In genomic region chr12:11500222-11500860, GRCh38 we compare ENCODE assay signal across 8 cellular contexts.
DNase-seq lines count a peak whose midpoint lies in the region; ATAC-seq, FAIRE-seq and TF ChIP-seq lines count a peak whose summit lies in the region.

No MANE protein-coding gene starts in this region.

- 19% methylated on average over 40 of the region's 59 CpGs for WGBS in A549 (ENCODE audit: missing lambda C conversion rate)

- H3K9ac ChIP-seq in NT2/D1 (ENCODE audit: insufficient read length, low read depth), result no peak overlapping the region

- H3K9me3 ChIP-seq in A549 (0 out of 3 replicates have a peak, but pooled peaks cover 10% of the 10 kb centered on the region), NT2/D1 (ENCODE audit: insufficient read depth, low read length) (no peaks in the 10 kb centered on the region)
- no peaks in the 10 kb centered on the region for H3K9me3 ChIP-seq in naive thymus-derived CD4-positive, alpha-beta T cell (ENCODE audit: control insufficient read depth in 2 of 3, low read length in 3 of 3)

- no peaks in the 10 kb centered on the region for H3K9me3 Mint-ChIP-seq in activated T-helper 1 cell treated with anti-CD3 and anti-CD28 coated beads, Interleukin-12 subunit alpha, Interleukin-12 subunit beta, Interleukin-2, Interleukin-4 antibody, amounts not matched to agents 30 ng/mL and 10 ng/mL and 1 ng/mL, durations not matched to agents 14 hours and 24 hours and 36 hours
- H3K9me3 Mint-ChIP-seq in naive thymus-derived CD4-positive, alpha-beta T cell, result peaks cover 0 to 13% (median 4%) of the 10 kb centered on the region in 11 donors

- H3K27me3 ChIP-seq in NT2/D1 (ENCODE audit: insufficient read depth, insufficient read length), result peaks cover 72% of the 10 kb centered on the region
- H3K27me3 ChIP-seq in naive thymus-derived CD4-positive, alpha-beta T cell (ENCODE audit: control insufficient read depth in 2 of 2, insufficient read depth in 2 of 2, low read length in 2 of 2), result no peaks in the 10 kb centered on the region

- DNase-seq in A549 (ENCODE audit: low read depth in 1 of 2, low spot score in 1 of 2), result peak; percentile 49 to 52
- DNase-seq in NT2/D1 (ENCODE audit: low read depth, low spot score), result peak; percentile 98
- peak; percentile 72 for DNase-seq in activated T-helper 1 cell treated with anti-CD3 and anti-CD28 coated beads, Interleukin-12 subunit alpha, Interleukin-12 subunit beta, Interleukin-2, Interleukin-4 antibody, amounts not matched to agents 30 ng/mL and 10 ng/mL and 1 ng/mL, durations not matched to agents 14 hours and 24 hours and 36 hours (ENCODE audit: low spot score)
- DNase-seq in fibroblast of mammary gland (ENCODE audit: low read depth), result peak; percentile 54
- peak; percentile 63 to 89 (median 76) for DNase-seq in naive thymus-derived CD4-positive, alpha-beta T cell
- DNase-seq in stimulated activated CD8-positive, alpha-beta memory T cell treated with anti-CD3 and anti-CD28 coated beads, Interleukin-7, amount 100 ng/mL, for 48 hours (ENCODE audit: extremely low read depth in 1 of 2, low read depth in 1 of 2), result peak; percentile 48 to 50

- H3K4me3 ChIP-seq in A549 (no peak overlapping the region), NT2/D1 (ENCODE audit: insufficient read length, low read depth) (peak overlapping the region; percentile 26), fibroblast of mammary gland (ENCODE audit: control insufficient read depth, low read depth, low read length) (no peak overlapping the region)
- no peak overlapping the region for H3K4me3 ChIP-seq in naive thymus-derived CD4-positive, alpha-beta T cell (ENCODE audit: low read length)

- no peaks in the 10 kb centered on the region for H3K4me1 ChIP-seq in A549
- H3K4me1 ChIP-seq in NT2/D1 (ENCODE audit: insufficient read depth, insufficient read length), result peaks cover 10% of the 10 kb centered on the region
- H3K4me1 ChIP-seq in naive thymus-derived CD4-positive, alpha-beta T cell (ENCODE audit: control insufficient read depth in 2 of 2, insufficient read depth in 2 of 2, low read length in 2 of 2), result no peaks in the 10 kb centered on the region

- POLR2A ChIA-PET in A549 (lab: Yijun Ruan, JAX), result no interaction called here
- POLR2A ChIA-PET in naive thymus-derived CD4-positive, alpha-beta T cell (lab: Charles Lee), result interaction anchor here (1.1 kb wide), 1 partner anchor 56 kb away, joined by 4 read pairs; no protein-coding TSS in a partner anchor

- H3K36me3 ChIP-seq in NT2/D1 (ENCODE audit: insufficient read depth, insufficient read length, low read length), result no peaks in the 10 kb centered on the region
- no peaks in the 10 kb centered on the region for H3K36me3 ChIP-seq in naive thymus-derived CD4-positive, alpha-beta T cell (ENCODE audit: control insufficient read depth in 2 of 3, insufficient read depth in 3 of 3, low read length in 3 of 3)

- CTCF ChIA-PET in A549 (lab: Yijun Ruan, JAX), result interaction anchor here (0.6 to 1.7 kb wide), 3 partner anchors 9 to 19 kb away, joined by 3 to 5 read pairs (median 3); no protein-coding TSS in a partner anchor
- CTCF ChIA-PET in naive thymus-derived CD4-positive, alpha-beta T cell (lab: Charles Lee), result interaction anchor here (0.6 to 1.0 kb wide), 2 partner anchors 53 to 82 kb away, joined by 3 read pairs; no protein-coding TSS in a partner anchor

- H3K4me1 Mint-ChIP-seq in activated T-helper 1 cell treated with anti-CD3 and anti-CD28 coated beads, Interleukin-12 subunit alpha, Interleukin-12 subunit beta, Interleukin-2, Interleukin-4 antibody, amounts not matched to agents 30 ng/mL and 10 ng/mL and 1 ng/mL, durations not matched to agents 14 hours and 24 hours and 36 hours (ENCODE audit: low read depth), result no peaks in the 10 kb centered on the region
- peaks cover 0 to 6% (median 0%) of the 10 kb centered on the region in 7 donors for H3K4me1 Mint-ChIP-seq in naive thymus-derived CD4-positive, alpha-beta T cell

- H3K27ac Mint-ChIP-seq in activated T-helper 1 cell treated with anti-CD3 and anti-CD28 coated beads, Interleukin-12 subunit alpha, Interleukin-12 subunit beta, Interleukin-2, Interleukin-4 antibody, amounts not matched to agents 30 ng/mL and 10 ng/mL and 1 ng/mL, durations not matched to agents 14 hours and 24 hours and 36 hours, result no peak overlapping the region
- peak overlapping the region in 5 of 9 donors; percentile 26 to 60 (median 38) for H3K27ac Mint-ChIP-seq in naive thymus-derived CD4-positive, alpha-beta T cell

- peak overlapping the region; percentile 37; the same call in 2 of the 3 replicates for H3K4me2 ChIP-seq in A549

- no peak for TF ChIP-seq EP300 in A549 (IDR thresholded peaks at IDR 0.05)

- FAIRE-seq in A549 (lab: Jason Lieb, UNC), result no peak

- H3K27ac ChIP-seq in A549, result no peak overlapping the region
- no peak overlapping the region for H3K27ac ChIP-seq in naive thymus-derived CD4-positive, alpha-beta T cell (ENCODE audit: low read depth, low read length)

- TF ChIP-seq POLR2A in A549 (IDR thresholded peaks at IDR 0.05; ENCODE audit: low read length), result no peak

- no peaks in the 10 kb centered on the region for H3K36me3 Mint-ChIP-seq in activated T-helper 1 cell treated with anti-CD3 and anti-CD28 coated beads, Interleukin-12 subunit alpha, Interleukin-12 subunit beta, Interleukin-2, Interleukin-4 antibody, amounts not matched to agents 30 ng/mL and 10 ng/mL and 1 ng/mL, durations not matched to agents 14 hours and 24 hours and 36 hours (ENCODE audit: low read depth)
- H3K36me3 Mint-ChIP-seq in naive thymus-derived CD4-positive, alpha-beta T cell, result no peaks in the 10 kb centered on the region

- H3K27me3 Mint-ChIP-seq in activated T-helper 1 cell treated with anti-CD3 and anti-CD28 coated beads, Interleukin-12 subunit alpha, Interleukin-12 subunit beta, Interleukin-2, Interleukin-4 antibody, amounts not matched to agents 30 ng/mL and 10 ng/mL and 1 ng/mL, durations not matched to agents 14 hours and 24 hours and 36 hours (ENCODE audit: insufficient read depth), result peaks cover 15% of the 10 kb centered on the region
- peaks cover 22 to 40% (median 25%) of the 10 kb centered on the region in 5 donors for H3K27me3 Mint-ChIP-seq in naive thymus-derived CD4-positive, alpha-beta T cell

- H3K4me3 Mint-ChIP-seq in activated T-helper 1 cell treated with anti-CD3 and anti-CD28 coated beads, Interleukin-12 subunit alpha, Interleukin-12 subunit beta, Interleukin-2, Interleukin-4 antibody, amounts not matched to agents 30 ng/mL and 10 ng/mL and 1 ng/mL, durations not matched to agents 14 hours and 24 hours and 36 hours, result no peak overlapping the region
- H3K4me3 Mint-ChIP-seq in naive thymus-derived CD4-positive, alpha-beta T cell, result no peak overlapping the region

- intact Hi-C loops in activated T-helper 1 cell treated with anti-CD3 and anti-CD28 coated beads, Interleukin-12 subunit alpha, Interleukin-12 subunit beta, Interleukin-2, Interleukin-4 antibody, amounts not matched to agents 30 ng/mL and 10 ng/mL and 1 ng/mL, durations not matched to agents 14 hours and 24 hours and 36 hours (cut with micrococcal nuclease), result no loop called here
- intact Hi-C loops in naive thymus-derived CD4-positive, alpha-beta T cell (cut with micrococcal nuclease), result loop anchor here in 1 of 2 donors (1.0 kb wide), 1 partner anchor 46 kb away; no protein-coding TSS in a partner anchor

- TF ChIP-seq RAD21 in A549 (conservative IDR thresholded peaks at IDR 0.05 in 1 of 2, IDR thresholded peaks at IDR 0.05 in 1 of 2), result no peak

- no peak for TF ChIP-seq CTCF in A549 (IDR thresholded peaks at IDR 0.05)
- no peak for TF ChIP-seq CTCF in fibroblast of mammary gland (conservative IDR thresholded peaks at IDR 0.05; ENCODE audit: control insufficient read depth, insufficient read depth, low read depth, low read length)

- peak; percentile 77 to 89 for ATAC-seq in A549
- ATAC-seq in GM21786 (IDR thresholded peaks at IDR 0.05; ENCODE audit: unreplicated experiment), result peak; percentile 49
- peak; percentile 95 for ATAC-seq in naive thymus-derived CD4-positive, alpha-beta T cell
- ATAC-seq in HG03354 (IDR thresholded peaks at IDR 0.05; ENCODE audit: poor library complexity, severe bottlenecking, unreplicated experiment), result no peak

TF ChIP-seq in A549, 52 proteins besides CTCF, POLR2A, EP300 and RAD21 (continues in another document):
- TF ChIP-seq ZNF302 (CRISPR knock-in tag; IDR thresholded peaks at IDR 0.05) (peak; percentile 76; the same call in 1 of the 2 replicates), ELK1 (IDR thresholded peaks at IDR 0.05; ENCODE audit: low read depth, low read length) (no peak), EHF (CRISPR knock-in tag; IDR thresholded peaks at IDR 0.05) (peak; percentile 87; the same call in 1 of the 2 replicates), ZSCAN20 (CRISPR knock-in tag; IDR thresholded peaks at IDR 0.05) (peak; percentile 86)
- TF ChIP-seq, protein P1, sequence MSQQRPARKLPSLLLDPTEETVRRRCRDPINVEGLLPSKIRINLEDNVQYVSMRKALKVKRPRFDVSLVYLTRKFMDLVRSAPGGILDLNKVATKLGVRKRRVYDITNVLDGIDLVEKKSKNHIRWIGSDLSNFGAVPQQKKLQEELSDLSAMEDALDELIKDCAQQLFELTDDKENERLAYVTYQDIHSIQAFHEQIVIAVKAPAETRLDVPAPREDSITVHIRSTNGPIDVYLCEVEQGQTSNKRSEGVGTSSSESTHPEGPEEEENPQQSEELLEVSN (IDR thresholded peaks at IDR 0.05; ENCODE audit: borderline replicate concordance, low read depth), result no peak
